In the genomic region with DNA sequence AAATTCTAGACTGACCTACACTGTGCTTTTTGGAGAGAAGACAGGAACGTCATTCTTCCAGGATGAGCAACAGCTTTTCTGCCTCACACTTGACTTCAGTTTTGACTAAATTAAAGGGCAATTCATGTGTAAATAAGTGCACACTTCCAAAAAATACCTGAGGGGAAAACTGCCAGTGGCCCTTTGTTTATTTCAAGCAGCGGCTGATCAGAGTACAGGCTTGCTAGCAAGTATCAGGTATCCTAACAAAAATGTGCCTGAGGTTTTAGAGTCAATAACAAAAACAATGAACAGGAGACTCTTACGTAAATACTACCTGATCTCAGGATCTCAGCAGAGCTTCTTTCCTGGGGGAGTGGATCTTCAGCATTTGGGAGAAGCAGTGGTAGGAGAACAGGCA, we compare ENCODE assay signal across 26 cellular contexts. TPM values are rescaled to one million over a fixed set of nuclear protein-coding genes. Genes with fewer than 3 reads are reported as not detected.
A peak's percentile ranks its signal among the peaks of the same experiment; 100 is the strongest.
DNase-seq lines count a peak whose midpoint lies in the region; ATAC-seq and TF ChIP-seq lines count a peak whose summit lies in the region.
"Had no signal": no experiment of that assay in that cellular context is flagged by ENCODE, and none has a peak within 500 bp of the region (broad histone marks: within the 10 kb centered on the region; RNA-seq: fewer than 3 reads in every experiment).

No MANE protein-coding gene starts in this region.

- H3K4me3 ChIP-seq in stomach: no peak overlapping the region
- H3K4me3 ChIP-seq: testis had no signal

- TF ChIP-seq CTCF in activated B cell treated with CpG ODN at 0.5 μM for 24 hours (IDR thresholded peaks at IDR 0.05) (no peak), stomach (IDR thresholded peaks at IDR 0.05) (no peak)

- no peak overlapping the region for H3K27ac ChIP-seq in stomach
- H3K27ac ChIP-seq: C4-2B, testis had no signal

- no peaks in the 10 kb centered on the region for H3K36me3 ChIP-seq in stomach

- peaks cover 29% of the 10 kb centered on the region for H3K4me1 Mint-ChIP-seq in activated naive CD4-positive, alpha-beta T cell treated with anti-CD3 and anti-CD28 coated beads, Interleukin-2, amount 50 U/mL, for 24 hours
- H3K4me1 Mint-ChIP-seq in activated B cell treated with CpG ODN at 0.5 μM for 24 hours: peaks cover 59% of the 10 kb centered on the region
- H3K4me1 Mint-ChIP-seq in effector memory CD8-positive, alpha-beta T cell (ENCODE audit: low read depth in 2 of 2): no peaks in the 10 kb centered on the region

- DNase-seq in activated naive CD4-positive, alpha-beta T cell treated with Interleukin-2 at 50 U/mL for 16 hours: no peak
- DNase-seq in NCI-H2171 (lab: John Stamatoyannopoulos, UW) (peak; percentile 50), activated B cell treated with CpG ODN at 0.5 μM for 24 hours (no peak), inferior parietal cortex (ENCODE audit: extremely low spot score) (no peak), stomach (no peak)
- DNase-seq in effector memory CD8-positive, alpha-beta T cell: no peak
- DNase-seq: activated CD4-positive, alpha-beta T cell treated with anti-CD3 and anti-CD28 coated beads for 48 hours; activated naive CD4-positive, alpha-beta T cell treated with anti-CD3 and anti-CD28 coated beads, Interleukin-2, amount 10 ng/mL, durations not matched to agents 7 days and 5 days; activated T-cell treated with anti-CD3 and anti-CD28 coated beads, Interleukin-2, amount 50 U/mL, for 72 hours; IMR-90; NCI-H1092 treated with DMSO at 0.1 percent for 48 hours; RPMI8226; stimulated activated CD4-positive, alpha-beta T cell treated with anti-CD3 and anti-CD28 coated beads, Interleukin-4, amount 100 ng/mL, for 1 hour; stimulated activated naive CD4-positive, alpha-beta T cell; T-helper 2 cell; testis had no signal

- H3K4me1 ChIP-seq in stomach: peaks cover 0 to 10% (median 0%) of the 10 kb centered on the region in 4 donors
- H3K4me1 ChIP-seq: testis had no signal

- H3K27ac Mint-ChIP-seq in activated naive CD4-positive, alpha-beta T cell treated with anti-CD3 and anti-CD28 coated beads, Interleukin-2, amount 50 U/mL, for 24 hours: peak overlapping the region; percentile 41
- peak overlapping the region; percentile 20 for H3K27ac Mint-ChIP-seq in activated B cell treated with CpG ODN at 0.5 μM for 24 hours
- H3K27ac Mint-ChIP-seq in effector memory CD8-positive, alpha-beta T cell: no peak overlapping the region
- H3K27ac Mint-ChIP-seq: activated naive CD4-positive, alpha-beta T cell treated with anti-CD3 and anti-CD28 coated beads, Interleukin-2, amount 10 ng/mL, durations not matched to agents 7 days and 5 days; activated T-cell treated with anti-CD3 and anti-CD28 coated beads, Interleukin-2, amount 50 U/mL, for 72 hours; natural killer cell treated with Interleukin-12 subunit alpha and Interleukin-12 subunit beta and Interleukin-15 and Interleukin-18, amount 100 ng/mL, for 72 hours had no signal

- CTCF ChIA-PET in activated B cell treated with CpG ODN at 0.5 μM for 24 hours (lab: Charles Lee): no interaction called here

- intact Hi-C loops in activated B cell treated with CpG ODN at 0.5 μM for 24 hours (cut with micrococcal nuclease) (loop anchor here (1.0 kb wide), 1 partner anchor 9 kb away; no protein-coding TSS in a partner anchor), stomach (cut with DNase I; ENCODE audit: low total_unique reads) (no loop called here)

- WGBS in stomach, 5 donors: 46 to 77% (median 56%) methylated on average over 3 of the region's 3 CpGs

- no peaks in the 10 kb centered on the region for H3K27me3 Mint-ChIP-seq in activated naive CD4-positive, alpha-beta T cell treated with anti-CD3 and anti-CD28 coated beads, Interleukin-2, amount 50 U/mL, for 24 hours
- H3K27me3 Mint-ChIP-seq in activated B cell treated with CpG ODN at 0.5 μM for 24 hours: no peaks in the 10 kb centered on the region
- peaks cover 0 to 47% of the 10 kb centered on the region in 2 donors for H3K27me3 Mint-ChIP-seq in effector memory CD8-positive, alpha-beta T cell
- H3K27me3 Mint-ChIP-seq: activated naive CD4-positive, alpha-beta T cell treated with anti-CD3 and anti-CD28 coated beads, Interleukin-2, amount 10 ng/mL, durations not matched to agents 7 days and 5 days had no signal

- no peak for TF ChIP-seq POLR2A in stomach (IDR thresholded peaks at IDR 0.05)

- H3K36me3 Mint-ChIP-seq in activated naive CD4-positive, alpha-beta T cell treated with anti-CD3 and anti-CD28 coated beads, Interleukin-2, amount 50 U/mL, for 24 hours: peaks cover 1% of the 10 kb centered on the region
- H3K36me3 Mint-ChIP-seq in activated B cell treated with CpG ODN at 0.5 μM for 24 hours (ENCODE audit: low read depth): peaks cover 77% of the 10 kb centered on the region
- no peaks in the 10 kb centered on the region for H3K36me3 Mint-ChIP-seq in effector memory CD8-positive, alpha-beta T cell (ENCODE audit: insufficient read depth)
- H3K36me3 Mint-ChIP-seq: natural killer cell treated with Interleukin-12 subunit alpha and Interleukin-12 subunit beta and Interleukin-15 and Interleukin-18, amount 100 ng/mL, for 72 hours had no signal

- no peaks in the 10 kb centered on the region for H3K9me3 Mint-ChIP-seq in activated naive CD4-positive, alpha-beta T cell treated with anti-CD3 and anti-CD28 coated beads, Interleukin-2, amount 50 U/mL, for 24 hours
- peaks cover 4% of the 10 kb centered on the region for H3K9me3 Mint-ChIP-seq in activated B cell treated with CpG ODN at 0.5 μM for 24 hours
- no peaks in the 10 kb centered on the region for H3K9me3 Mint-ChIP-seq in effector memory CD8-positive, alpha-beta T cell
- H3K9me3 Mint-ChIP-seq: natural killer cell treated with Interleukin-12 subunit alpha and Interleukin-12 subunit beta and Interleukin-15 and Interleukin-18, amount 100 ng/mL, for 72 hours had no signal

- H3K9me3 ChIP-seq in stomach: peaks cover 0 to 16% (median 2%) of the 10 kb centered on the region in 4 donors
- H3K9me3 ChIP-seq: testis had no signal

- no peaks in the 10 kb centered on the region for H3K27me3 ChIP-seq in stomach
- H3K27me3 ChIP-seq: testis had no signal

- no peak for ATAC-seq in activated B cell treated with CpG ODN at 0.5 μM for 24 hours (ENCODE audit: low read depth)
- no peak for ATAC-seq in effector memory CD8-positive, alpha-beta T cell (replicated peaks)
- ATAC-seq: activated T-cell treated with anti-CD3 and anti-CD28 coated beads, Interleukin-2, amount 50 U/mL, for 72 hours; natural killer cell treated with Interleukin-12 subunit alpha and Interleukin-12 subunit beta and Interleukin-15 and Interleukin-18, amount 100 ng/mL, for 72 hours; SK-N-SH treated with all-trans-retinoic acid at 6 μM for 48 hours had no signal

- H3K4me3 Mint-ChIP-seq in activated naive CD4-positive, alpha-beta T cell treated with anti-CD3 and anti-CD28 coated beads, Interleukin-2, amount 50 U/mL, for 24 hours: no peak overlapping the region
- no peak overlapping the region for H3K4me3 Mint-ChIP-seq in activated B cell treated with CpG ODN at 0.5 μM for 24 hours
- H3K4me3 Mint-ChIP-seq in effector memory CD8-positive, alpha-beta T cell: no peak overlapping the region
- H3K4me3 Mint-ChIP-seq: activated naive CD4-positive, alpha-beta T cell treated with anti-CD3 and anti-CD28 coated beads, Interleukin-2, amount 10 ng/mL, durations not matched to agents 7 days and 5 days; activated T-cell treated with anti-CD3 and anti-CD28 coated beads, Interleukin-2, amount 50 U/mL, for 72 hours; natural killer cell treated with Interleukin-12 subunit alpha and Interleukin-12 subunit beta and Interleukin-15 and Interleukin-18, amount 100 ng/mL, for 72 hours had no signal

- TF ChIP-seq EP300 in stomach (IDR thresholded peaks at IDR 0.05): no peak

- POLR2A ChIA-PET in activated B cell treated with CpG ODN at 0.5 μM for 24 hours (lab: Charles Lee): no interaction called here

RNA-seq across cellular contexts. Expression of gene LY86, which starts 12.3 kb away (rescaled TPM):
- total RNA-seq in activated B cell treated with CpG ODN at 0.5 μM for 24 hours (57.6 and 58.1 TPM in 2 replicates), stomach (1 to 10 TPM in 2 of 5 donors, not detected in 3; 2.6 to 3.3 TPM)
- 1 to 10 TPM; 2.4 to 3.6 (median 2.7) TPM for polyA plus RNA-seq in stomach
- total RNA-seq: fibroblast of lung, IMR-90, NCI-H460, osteocyte, renal cortical epithelial cell had no signal
- polyA plus RNA-seq: AG04450, fibroblast of lung, IMR-90, keratinocyte had no signal

Comparison
In these comparisons a context has a peak if more than half of its experiments do, and no peak if none do; other contexts are left out.
1. H3K27ac Mint-ChIP-seq: peak in activated naive CD4-positive, alpha-beta T cell treated with anti-CD3 and anti-CD28 coated beads, Interleukin-2, amount 50 U/mL, for 24 hours (single experiment) and activated B cell treated with CpG ODN at 0.5 μM for 24 hours (single experiment); none in effector memory CD8-positive, alpha-beta T cell (0 of 2).
2. RNA of gene LY86, which starts 12.3 kb away (total RNA-seq): 57.6 to 58.1 TPM in activated B cell treated with CpG ODN at 0.5 μM for 24 hours; 2.6 to 3.3 TPM in stomach; every median in the first group is over 10 times any median in the second.